ENCODE assay signal across 16 cellular contexts in the genomic region with DNA sequence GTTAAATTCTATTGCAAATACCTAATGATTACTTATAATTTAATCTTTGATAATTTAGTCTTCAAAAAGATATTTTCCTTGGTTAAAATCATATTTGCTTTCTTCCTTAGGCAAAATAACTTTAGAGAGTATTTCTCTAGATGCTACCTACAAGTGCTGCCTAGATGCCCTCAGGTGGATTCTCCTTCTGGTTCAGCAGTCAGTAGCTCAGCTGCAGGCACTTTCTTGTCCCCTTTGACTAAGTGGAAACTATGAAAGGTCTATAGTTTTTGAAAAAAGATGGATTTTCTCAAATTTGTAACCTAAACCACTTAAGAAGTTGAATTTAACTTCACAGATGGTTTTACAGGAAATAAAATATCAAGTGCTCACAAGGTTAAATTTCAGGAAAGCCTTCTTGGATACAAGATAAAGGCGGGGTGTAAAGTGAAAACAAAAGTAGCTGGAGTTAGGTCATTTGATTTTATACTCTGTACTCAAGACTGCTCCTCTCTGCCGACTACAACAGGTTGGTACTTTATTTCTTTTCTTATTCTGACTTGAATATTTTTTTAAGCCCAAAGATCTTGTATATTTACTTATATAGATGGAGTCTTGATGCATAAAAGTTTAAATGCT. TPM values are rescaled to one million over a fixed set of nuclear protein-coding genes. Genes with fewer than 3 reads are reported as not detected.
DNase-seq lines count a peak whose midpoint lies in the region; ATAC-seq and TF ChIP-seq lines count a peak whose summit lies in the region.
"Had no signal": no experiment of that assay in that cellular context is flagged by ENCODE, and none has a peak within 500 bp of the region (broad histone marks: within the 10 kb centered on the region; RNA-seq: fewer than 3 reads in every experiment).

A gene (plus strand): TSS at position 455 of the 618 bp plus-strand sequence. CDS start 3,128 bp downstream, outside the sequence.

- no peak for TF ChIP-seq EP300 in transverse colon (IDR thresholded peaks at IDR 0.05; ENCODE audit: low read depth)

- DNase-seq in AG09309 (ENCODE audit: low read depth), result no peak
- no peak for DNase-seq in HFF-Myc (ENCODE audit: extremely low read depth, low read depth)
- no peak for DNase-seq in esophagus squamous epithelium (lab: John Stamatoyannopoulos, UW)
- no peak for DNase-seq in transverse colon
- DNase-seq in NCI-H345 treated with DMSO at 0.1 percent for 48 hours (lab: John Stamatoyannopoulos, UW; ENCODE audit: unreplicated experiment), result no peak
- DNase-seq: activated naive CD4-positive, alpha-beta T cell treated with Interleukin-2 at 50 U/mL for 16 hours; gastrocnemius medialis; NCI-H2171 treated with DMSO at 0.1 percent for 48 hours; stimulated activated CD4-positive, alpha-beta T cell treated with anti-CD3 and anti-CD28 coated beads, Interleukin-12 subunit alpha, Interleukin-12 subunit beta, amount 100 ng/mL, for 4 hours had no signal

- intact Hi-C loops in esophagus squamous epithelium (cut with DNase I) (no loop called here), transverse colon (cut with DNase I; ENCODE audit: low total_unique reads) (no loop called here)

- peak within 1 kb of the TSS in 3 of 4 donors; percentile 1 to 22 (median 5) for H3K27ac ChIP-seq in esophagus squamous epithelium
- H3K27ac ChIP-seq in mucosa of rectum (ENCODE audit: low read depth in 2 of 2, low read length in 2 of 2), result no peak within 1 kb of the TSS
- peak within 1 kb of the TSS in 1 of 4 donors; percentile 31 for H3K27ac ChIP-seq in transverse colon
- H3K27ac ChIP-seq: gastrocnemius medialis had no signal

- in situ Hi-C loops in transverse colon (cut with MboI; ENCODE audit: low pct_ligation_motif_present in 1 of 4, low pct_unique_long_range_greater_than_20kb in 1 of 4, low sequenced_read_pairs in 3 of 4), result no loop called here

- WGBS in esophagus squamous epithelium, 2 donors, result 36 to 57% methylated on average over 2 of the region's 2 CpGs
- 48 to 50% methylated on average over 2 of the region's 2 CpGs for WGBS in transverse colon (ENCODE audit: low coverage in 1 of 2), 2 donors

- TF ChIP-seq POLR2A in esophagus squamous epithelium (IDR thresholded peaks at IDR 0.05) (no peak), transverse colon (IDR thresholded peaks at IDR 0.05) (no peak)

- H3K36me3 ChIP-seq in esophagus squamous epithelium, result peaks cover 0 to 22% (median 7%) of the 10 kb centered on the region in 3 donors
- H3K36me3 ChIP-seq in mucosa of rectum (ENCODE audit: control insufficient read depth in 2 of 2, insufficient read depth in 2 of 2, low read length in 2 of 2), result peaks cover 0 to 8% of the 10 kb centered on the region in 2 donors
- no peaks in the 10 kb centered on the region for H3K36me3 ChIP-seq in transverse colon

- H3K9ac ChIP-seq in mucosa of rectum (ENCODE audit: low read depth in 1 of 2, low read length in 2 of 2), result no peak within 1 kb of the TSS

- no peak for TF ChIP-seq CTCF in AG09309 (IDR thresholded peaks at IDR 0.05; ENCODE audit: control insufficient read depth, insufficient read depth, low read depth, low read length, missing control alignments)
- no peak for TF ChIP-seq CTCF in HFF-Myc (IDR thresholded peaks at IDR 0.05; ENCODE audit: low read depth, low read length, missing control alignments)
- TF ChIP-seq CTCF in esophagus squamous epithelium (IDR thresholded peaks at IDR 0.05), result no peak
- TF ChIP-seq CTCF in transverse colon (IDR thresholded peaks at IDR 0.05), result no peak

- H3K9me3 ChIP-seq in esophagus squamous epithelium (no peaks in the 10 kb centered on the region), mucosa of rectum (ENCODE audit: control insufficient read depth in 2 of 2, low read length in 2 of 2) (no peaks in the 10 kb centered on the region), transverse colon (no peaks in the 10 kb centered on the region)
- H3K9me3 ChIP-seq: gastrocnemius medialis had no signal

- H3K4me3 ChIP-seq in AG09309 (ENCODE audit: control insufficient read depth, low read depth, low read length), result peak within 1 kb of the TSS; percentile 24
- peak within 1 kb of the TSS; percentile 35 for H3K4me3 ChIP-seq in HFF-Myc (replicated peaks; ENCODE audit: low read depth, low read length)
- peak within 1 kb of the TSS in 1 of 4 donors; percentile 30 for H3K4me3 ChIP-seq in esophagus squamous epithelium
- peak within 1 kb of the TSS; percentile 9 to 31 for H3K4me3 ChIP-seq in mucosa of rectum (ENCODE audit: low read length in 2 of 2)
- H3K4me3 ChIP-seq in transverse colon, result peak within 1 kb of the TSS in 2 of 4 donors; percentile 16 to 26
- H3K4me3 ChIP-seq: gastrocnemius medialis had no signal

- H3K4me1 ChIP-seq in esophagus squamous epithelium, result peaks cover 0 to 18% (median 12%) of the 10 kb centered on the region in 3 donors
- H3K4me1 ChIP-seq in mucosa of rectum (ENCODE audit: control insufficient read depth in 2 of 2, insufficient read depth in 2 of 2, low read length in 2 of 2), result no peaks in the 10 kb centered on the region
- H3K4me1 ChIP-seq in transverse colon, result peaks cover 0 to 13% (median 4%) of the 10 kb centered on the region in 4 donors
- H3K4me1 ChIP-seq: gastrocnemius medialis had no signal

- H3K27me3 ChIP-seq in esophagus squamous epithelium (no peaks in the 10 kb centered on the region), mucosa of rectum (ENCODE audit: control insufficient read depth in 2 of 2, insufficient read depth in 2 of 2, low read length in 2 of 2) (no peaks in the 10 kb centered on the region), transverse colon (no peaks in the 10 kb centered on the region)
- H3K27me3 ChIP-seq: gastrocnemius medialis had no signal

- ATAC-seq in GM19328 (IDR thresholded peaks at IDR 0.05; ENCODE audit: unreplicated experiment) (no peak), GM21737 (IDR thresholded peaks at IDR 0.05; ENCODE audit: unreplicated experiment) (no peak)
- ATAC-seq: gastrocnemius medialis, Panc1 had no signal

RNA-seq across cellular contexts. Expression of the gene that starts here (rescaled TPM):
- 1 to 10 TPM in 1 of 4 donors, under 1 TPM in 2, not detected in 1; 0.31 to 1.1 (median 0.88) TPM for total RNA-seq in esophagus squamous epithelium
- 1 to 10 TPM in 1 of 4 donors, under 1 TPM in 1, not detected in 2; 0.95 to 1.4 TPM for total RNA-seq in transverse colon
- total RNA-seq: G401, gastrocnemius medialis, kidney epithelial cell, neural crest cell had no signal

Comparison
In these comparisons a context has a peak if more than half of its experiments do, and no peak if none do; other contexts are left out.
1. H3K27ac ChIP-seq: peak in esophagus squamous epithelium (3 of 4); none in mucosa of rectum (0 of 2).